Comparison of ENCODE assay signal across 28 cellular contexts in the genomic region with DNA sequence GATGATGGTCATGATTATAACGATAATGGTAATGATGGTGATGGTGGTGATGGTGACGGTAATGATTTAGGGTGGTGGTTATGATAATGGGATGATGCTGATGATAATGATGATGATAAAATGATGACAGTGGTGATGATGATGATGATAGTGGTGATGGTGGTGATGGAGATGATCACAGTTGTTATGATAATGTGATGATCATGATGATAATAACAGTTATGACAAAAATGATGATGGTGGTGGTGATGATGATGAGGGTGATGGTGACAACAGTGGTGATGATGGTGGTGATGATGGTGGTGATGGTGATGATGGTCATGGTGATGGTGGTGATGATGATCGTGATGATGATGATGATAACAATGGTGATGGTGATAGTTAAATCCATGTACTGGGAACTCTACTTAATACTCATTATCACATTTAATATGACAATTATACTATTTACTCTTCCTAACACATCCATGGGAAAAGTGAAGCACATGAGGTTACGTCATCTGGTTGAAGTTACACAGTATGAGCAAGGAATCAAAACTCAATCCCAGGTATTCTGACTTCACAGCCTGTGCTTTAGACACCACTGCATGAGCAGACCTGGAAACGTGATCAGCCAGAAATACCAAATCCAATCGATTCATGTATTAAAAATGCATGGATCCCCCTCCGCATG.
"Had no signal": no experiment of that assay in that cellular context is flagged by ENCODE, and none has a peak within 500 bp of the region (broad histone marks: within the 10 kb centered on the region; RNA-seq: fewer than 3 reads in every experiment).

No MANE protein-coding gene starts in this region.

- FAIRE-seq: frontal cortex had no signal

- ATAC-seq: activated CD8-positive, alpha-beta T cell treated with anti-CD3 and anti-CD28 coated beads for 36 hours; activated T-cell treated with anti-CD3 and anti-CD28 coated beads, Interleukin-2, amount 50 U/mL, for 4 hours; activated T-helper 17 cell treated with anti-CD3 and anti-CD28 coated beads, Interleukin-2, amount 50 U/mL, for 72 hours; body of pancreas; esophagus mucosa; WTC11 had no signal

- H3K4me1 Mint-ChIP-seq: endodermal cell, WTC11 had no signal

- H3K4me1 ChIP-seq: body of pancreas, colonic mucosa had no signal

- H3K36me3 Mint-ChIP-seq: WTC11 had no signal

- H3K27ac Mint-ChIP-seq: activated CD4-positive, alpha-beta T cell treated with anti-CD3 and anti-CD28 coated beads, Interleukin-2, amount 10 ng/mL, durations not matched to agents 7 days and 5 days; activated CD8-positive, alpha-beta T cell treated with anti-CD3 and anti-CD28 coated beads for 36 hours; activated naive CD8-positive, alpha-beta T cell; activated T-helper 17 cell treated with anti-CD3 and anti-CD28 coated beads, Interleukin-2, amount 50 U/mL, for 72 hours; dendritic cell treated with granulocyte-macrophage colony-stimulating factor and Interleukin-4, amounts not matched to agents 40 ng/mL and 50 ng/mL, for 4 days; endodermal cell; WTC11 had no signal

- H3K9me3 Mint-ChIP-seq: dendritic cell treated with granulocyte-macrophage colony-stimulating factor and Interleukin-4, amounts not matched to agents 40 ng/mL and 50 ng/mL, for 4 days had no signal

- H3K9me3 ChIP-seq: colonic mucosa had no signal

- H3K4me3 Mint-ChIP-seq: activated CD4-positive, alpha-beta T cell treated with anti-CD3 and anti-CD28 coated beads, Interleukin-2, amount 10 ng/mL, durations not matched to agents 7 days and 5 days; activated CD8-positive, alpha-beta T cell treated with anti-CD3 and anti-CD28 coated beads for 36 hours; activated naive CD8-positive, alpha-beta T cell; activated T-cell treated with anti-CD3 and anti-CD28 coated beads, Interleukin-2, amount 50 U/mL, for 4 hours; activated T-helper 17 cell treated with anti-CD3 and anti-CD28 coated beads, Interleukin-2, amount 50 U/mL, for 72 hours; dendritic cell treated with granulocyte-macrophage colony-stimulating factor and Interleukin-4, amounts not matched to agents 40 ng/mL and 50 ng/mL, for 4 days; endodermal cell; WTC11 had no signal

- H3K27ac ChIP-seq: body of pancreas, colonic mucosa, dorsolateral prefrontal cortex had no signal

- H3K27me3 Mint-ChIP-seq: activated CD4-positive, alpha-beta T cell treated with anti-CD3 and anti-CD28 coated beads, Interleukin-2, amount 10 ng/mL, durations not matched to agents 7 days and 5 days; activated CD8-positive, alpha-beta T cell treated with anti-CD3 and anti-CD28 coated beads for 36 hours; activated naive CD8-positive, alpha-beta T cell; activated T-helper 17 cell treated with anti-CD3 and anti-CD28 coated beads, Interleukin-2, amount 50 U/mL, for 72 hours; dendritic cell treated with granulocyte-macrophage colony-stimulating factor and Interleukin-4, amounts not matched to agents 40 ng/mL and 50 ng/mL, for 4 days had no signal

- H3K4me3 ChIP-seq: body of pancreas, colonic mucosa, dorsolateral prefrontal cortex had no signal

- H3K27me3 ChIP-seq: body of pancreas, colonic mucosa, dorsolateral prefrontal cortex had no signal

- H3K36me3 ChIP-seq: colonic mucosa had no signal

- DNase-seq: activated CD4-positive, alpha-beta T cell treated with anti-CD3 and anti-CD28 coated beads for 1 hour; activated CD4-positive, alpha-beta T cell treated with anti-CD3 and anti-CD28 coated beads for 4 hours; activated CD4-positive, alpha-beta T cell treated with anti-CD3 and anti-CD28 coated beads, Interleukin-2, amount 10 ng/mL, durations not matched to agents 7 days and 5 days; activated CD4-positive, alpha-beta T cell treated with anti-CD3 and anti-CD28 coated beads, Interleukin-2, amount 50 U/mL, for 4 hours; activated CD8-positive, alpha-beta memory T cell treated with anti-CD3 and anti-CD28 coated beads for 24 hours; activated CD8-positive, alpha-beta T cell treated with anti-CD3 and anti-CD28 coated beads for 36 hours; activated effector memory CD4-positive, alpha-beta T cell treated with Interleukin-2 at 50 U/mL for 16 hours; activated gamma-delta T cell treated with Interleukin-2 at 50 U/mL for 16 hours; activated naive CD4-positive, alpha-beta T cell treated with anti-CD3 and anti-CD28 coated beads, Interleukin-2, amount 50 U/mL, for 16 hours; activated naive CD4-positive, alpha-beta T cell treated with Interleukin-2 at 50 U/mL for 16 hours; activated T-cell treated with anti-CD3 and anti-CD28 coated beads, Interleukin-2, amount 50 U/mL, for 4 hours; amniotic stem cell; anterior cingulate cortex; body of pancreas; central memory CD4-positive, alpha-beta T cell; cerebellar nuclear complex; colonic mucosa; dorsolateral prefrontal cortex; effector memory CD4-positive, alpha-beta T cell; foreskin fibroblast; T-helper 2 cell had no signal
